Comparison of ENCODE assay signal across 18 cellular contexts in genomic region chr3:54079729-54080128, GRCh38. TPM values are rescaled to one million over a fixed set of nuclear protein-coding genes. Genes with fewer than 3 reads are reported as not detected.
"Had no signal": no experiment of that assay in that cellular context is flagged by ENCODE, and none has a peak within 500 bp of the region (broad histone marks: within the 10 kb centered on the region; RNA-seq: fewer than 3 reads in every experiment).

No MANE protein-coding gene starts in this region.

- H3K9me3 Mint-ChIP-seq: natural killer cell, type B pancreatic cell had no signal

- H3K27ac Mint-ChIP-seq: natural killer cell; stimulated activated effector memory CD8-positive, alpha-beta T cell treated with anti-CD3 and anti-CD28 coated beads, Interleukin-12 subunit alpha, Interleukin-12 subunit beta, amount 100 ng/mL, for 72 hours; type B pancreatic cell had no signal

- H3K27me3 ChIP-seq: colonic mucosa, right lobe of liver, thyroid gland had no signal

- H3K27ac ChIP-seq: colonic mucosa, parathyroid adenoma, prostate gland, right lobe of liver, suprapubic skin, thyroid gland had no signal

- DNase-seq: colonic mucosa; dermis blood vessel endothelial cell; erythroblast; foreskin melanocyte; hippocampal formation; mammary epithelial cell; natural killer cell; right lobe of liver; stimulated activated CD4-positive, alpha-beta T cell treated with anti-CD3 and anti-CD28 coated beads, Interleukin-4, amount 100 ng/mL, for 1 hour; stimulated activated CD8-positive, alpha-beta memory T cell treated with anti-CD3 and anti-CD28 coated beads, Interleukin-4, amount 100 ng/mL, for 48 hours; stimulated activated naive CD8-positive, alpha-beta T cell treated with anti-CD3 and anti-CD28 coated beads, Interleukin-15, Interleukin-2, amounts not matched to agents 100 U/mL and 50 U/mL, for 24 hours; thyroid gland had no signal

- H3K4me1 ChIP-seq: colonic mucosa, parathyroid adenoma, prostate gland, right lobe of liver, suprapubic skin, thyroid gland had no signal

- H3K9ac ChIP-seq: parathyroid adenoma had no signal

- H3K4me3 ChIP-seq: colonic mucosa, prostate gland, right lobe of liver, suprapubic skin, thyroid gland had no signal

- H3K9me3 ChIP-seq: colonic mucosa, prostate gland, right lobe of liver, suprapubic skin, thyroid gland had no signal

- H3K36me3 ChIP-seq: colonic mucosa, prostate gland, right lobe of liver, suprapubic skin, thyroid gland had no signal

- H3K79me2 ChIP-seq: parathyroid adenoma had no signal

- H3K4me1 Mint-ChIP-seq: natural killer cell; stimulated activated effector memory CD8-positive, alpha-beta T cell treated with anti-CD3 and anti-CD28 coated beads, Interleukin-12 subunit alpha, Interleukin-12 subunit beta, amount 100 ng/mL, for 72 hours had no signal

- H3K4me3 Mint-ChIP-seq: natural killer cell; stimulated activated effector memory CD8-positive, alpha-beta T cell treated with anti-CD3 and anti-CD28 coated beads, Interleukin-12 subunit alpha, Interleukin-12 subunit beta, amount 100 ng/mL, for 72 hours; type B pancreatic cell had no signal

- H3K36me3 Mint-ChIP-seq: natural killer cell; stimulated activated effector memory CD8-positive, alpha-beta T cell treated with anti-CD3 and anti-CD28 coated beads, Interleukin-12 subunit alpha, Interleukin-12 subunit beta, amount 100 ng/mL, for 72 hours; type B pancreatic cell had no signal

- ATAC-seq: natural killer cell; right lobe of liver; stimulated activated effector memory CD8-positive, alpha-beta T cell treated with anti-CD3 and anti-CD28 coated beads, Interleukin-12 subunit alpha, Interleukin-12 subunit beta, amount 100 ng/mL, for 72 hours; stimulated activated naive CD8-positive, alpha-beta T cell treated with anti-CD3 and anti-CD28 coated beads, Interleukin-15, Interleukin-2, amounts not matched to agents 100 U/mL and 50 U/mL, for 24 hours had no signal

RNA-seq across cellular contexts. Expression of gene CACNA2D3, which starts 42.6 kb away (rescaled TPM):
- total RNA-seq: endothelial cell of umbilical vein had no signal
- polyA plus RNA-seq: endothelial cell of umbilical vein had no signal
